In the genomic region with DNA sequence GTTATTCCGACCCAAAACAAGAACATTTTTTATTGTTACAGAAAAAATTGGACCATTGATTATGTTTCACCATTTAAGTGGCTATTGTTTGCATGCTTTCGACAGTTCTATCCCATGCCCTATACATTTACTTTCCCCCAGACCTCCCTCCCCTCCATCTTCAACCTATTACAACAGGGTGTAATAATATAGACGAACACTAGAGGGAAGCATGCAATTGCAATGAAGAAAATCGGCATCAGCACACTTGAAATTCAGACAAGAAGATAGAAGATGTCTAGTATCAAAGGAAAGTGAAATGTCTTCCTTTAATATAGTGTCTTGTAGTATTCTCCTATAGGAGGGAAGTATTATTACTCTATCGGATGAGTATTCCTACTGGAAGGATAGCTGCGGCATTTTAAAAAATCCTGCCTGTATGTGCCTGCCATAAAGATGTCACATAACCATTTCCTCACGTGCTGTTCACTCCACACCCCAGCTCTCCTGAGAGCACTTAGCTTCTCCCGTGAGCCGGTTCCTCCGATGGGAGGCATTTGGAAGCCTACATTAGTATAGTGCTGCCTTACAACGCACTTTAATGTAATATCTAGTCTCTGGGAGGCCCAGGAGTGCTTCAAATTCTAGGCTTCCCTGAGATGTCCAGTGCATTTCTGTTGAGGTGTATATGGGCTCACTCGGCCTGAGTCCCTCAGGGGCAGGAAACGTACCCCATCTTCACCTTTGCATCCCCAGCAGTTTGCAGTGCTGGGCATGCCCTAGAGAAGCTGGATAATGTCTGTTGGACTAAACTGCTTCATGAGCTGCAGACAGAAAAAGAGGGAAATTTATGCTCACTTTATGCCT, we compare ENCODE assay signal across 8 cellular contexts. TPM values are rescaled to one million over a fixed set of nuclear protein-coding genes. Genes with fewer than 3 reads are reported as not detected.
DNase-seq lines count a peak whose midpoint lies in the region; ATAC-seq, FAIRE-seq and TF ChIP-seq lines count a peak whose summit lies in the region.

No MANE protein-coding gene starts in this region.

- TF ChIP-seq EP300 in stomach (IDR thresholded peaks at IDR 0.05), result no peak

- H3K4me3 ChIP-seq in body of pancreas (no peak overlapping the region), stomach (no peak overlapping the region)

- FAIRE-seq in HTR-8/SVneo (lab: Jason Lieb, UNC), result no peak

- peak; percentile 58 for DNase-seq in D341Med (ENCODE audit: low spot score)
- peak; percentile 67 for DNase-seq in HTR-8/SVneo (ENCODE audit: insufficient read length, low spot score)
- DNase-seq in NCI-H748 treated with DMSO at 0.1 percent for 48 hours (lab: John Stamatoyannopoulos, UW), result peak; percentile 36
- no peak for DNase-seq in body of pancreas
- DNase-seq in iris pigment epithelial cell (ENCODE audit: low read depth), result peak; percentile 64
- DNase-seq in stomach, result no peak
- DNase-seq in ureter (ENCODE audit: low spot score), result no peak

- H3K27ac ChIP-seq in body of pancreas (no peak overlapping the region), stomach (no peak overlapping the region)

- WGBS in body of pancreas, 2 donors, result 7 to 14% methylated on average over 13 of the region's 13 CpGs
- WGBS in stomach, 5 donors, result 26 to 32% (median 28%) methylated on average over 13 of the region's 13 CpGs

- peak; percentile 37 to 92 (median 86) for TF ChIP-seq CTCF in body of pancreas (IDR thresholded peaks at IDR 0.05)
- peak in 5 of 7 experiments; percentile 76 to 92 (median 85) for TF ChIP-seq CTCF in stomach (IDR thresholded peaks at IDR 0.05)

- TF ChIP-seq POLR2A in body of pancreas (IDR thresholded peaks at IDR 0.05), result no peak
- no peak for TF ChIP-seq POLR2A in stomach (IDR thresholded peaks at IDR 0.05)

- H3K27me3 ChIP-seq in body of pancreas (no peaks in the 10 kb centered on the region), stomach (no peaks in the 10 kb centered on the region)

- H3K9me3 ChIP-seq in body of pancreas, result no peaks in the 10 kb centered on the region
- H3K9me3 ChIP-seq in stomach, result no peaks in the 10 kb centered on the region

- intact Hi-C loops in body of pancreas (cut with DNase I), result loop anchor here (5.0 kb wide), 1 partner anchor 146 kb away; no protein-coding TSS in a partner anchor
- intact Hi-C loops in stomach (cut with DNase I; ENCODE audit: low total_unique reads), result loop anchor here (5.0 kb wide), 2 partner anchors 51 to 141 kb away; no protein-coding TSS in a partner anchor

- H3K4me1 ChIP-seq in body of pancreas (no peaks in the 10 kb centered on the region), stomach (peaks cover 0 to 13% (median 6%) of the 10 kb centered on the region in 4 donors)

- no peaks in the 10 kb centered on the region for H3K36me3 ChIP-seq in body of pancreas (replicated peaks in 1 of 2; ENCODE audit: insufficient read depth in 1 of 2, low read depth in 2 of 2)
- no peaks in the 10 kb centered on the region for H3K36me3 ChIP-seq in stomach

- ATAC-seq in GM19452 (IDR thresholded peaks at IDR 0.05; ENCODE audit: unreplicated experiment) (peak; percentile 84), body of pancreas (peak; percentile 71)

RNA-seq across cellular contexts. Expression of a gene that starts 17.8 kb away (rescaled TPM):
- total RNA-seq in body of pancreas (under 1 TPM in 1 of 2 donors, not detected in 1; 0.26 TPM), stomach (under 1 TPM in 1 of 5 donors, not detected in 4; 0.37 TPM), ureter (0.36 TPM)
- polyA plus RNA-seq in stomach, result not detected

RNA-seq across cellular contexts. Expression of a gene that starts 41.5 kb away (rescaled TPM):
- 10 to 100 TPM; 17.1 to 30.3 TPM for total RNA-seq in body of pancreas
- total RNA-seq in stomach, result 10 to 100 TPM; 13.8 to 36.6 (median 26.6) TPM
- polyA plus RNA-seq in stomach, result 10 to 100 TPM; 14.9 to 18.6 (median 17.2) TPM
- 29.9 TPM for total RNA-seq in ureter

Comparison
In these comparisons a context has a peak if more than half of its experiments do, and no peak if none do; other contexts are left out.
1. DNase-seq: peak in D341Med (single experiment), HTR-8/SVneo (single experiment), NCI-H748 treated with DMSO at 0.1 percent for 48 hours (single experiment) and iris pigment epithelial cell (single experiment); none in body of pancreas (0 of 4), stomach (single experiment) and ureter (single experiment).